Comparison of ENCODE assay signal across 15 cellular contexts in genomic region chr16:14095883-14096551, GRCh38. TPM values are rescaled to one million over a fixed set of nuclear protein-coding genes. Genes with fewer than 3 reads are reported as not detected.
DNase-seq lines count a peak whose midpoint lies in the region; ATAC-seq and TF ChIP-seq lines count a peak whose summit lies in the region.
"Had no signal": no experiment of that assay in that cellular context is flagged by ENCODE, and none has a peak within 500 bp of the region (broad histone marks: within the 10 kb centered on the region; RNA-seq: fewer than 3 reads in every experiment).

No MANE protein-coding gene starts in this region.

- intact Hi-C loops in cardiac septum (cut with DNase I) (no loop called here), colonic mucosa (cut with DNase I) (no loop called here), mucosa of descending colon (cut with DNase I, micrococcal nuclease) (no loop called here)

- peaks cover 4% of the 10 kb centered on the region for H3K36me3 Mint-ChIP-seq in effector memory CD8-positive, alpha-beta T cell (ENCODE audit: insufficient read depth)

- no peaks in the 10 kb centered on the region for H3K9me3 Mint-ChIP-seq in effector memory CD8-positive, alpha-beta T cell
- H3K9me3 Mint-ChIP-seq: naive thymus-derived CD8-positive, alpha-beta T cell had no signal

- no peaks in the 10 kb centered on the region for H3K9me3 ChIP-seq in cardiac muscle cell (ENCODE audit: low read depth)
- H3K9me3 ChIP-seq in colonic mucosa = no peaks in the 10 kb centered on the region
- H3K9me3 ChIP-seq in mucosa of descending colon = no peaks in the 10 kb centered on the region

- no peaks in the 10 kb centered on the region for H3K27me3 Mint-ChIP-seq in effector memory CD8-positive, alpha-beta T cell
- H3K27me3 Mint-ChIP-seq: naive thymus-derived CD8-positive, alpha-beta T cell had no signal

- H3K4me1 ChIP-seq in cardiac muscle cell (ENCODE audit: low read depth) (peaks cover 58% of the 10 kb centered on the region), colonic mucosa (peaks cover 4% of the 10 kb centered on the region), mucosa of descending colon (ENCODE audit: low read depth) (peaks cover 31% of the 10 kb centered on the region)

- no peaks in the 10 kb centered on the region for H3K27me3 ChIP-seq in cardiac muscle cell
- H3K27me3 ChIP-seq in colonic mucosa = no peaks in the 10 kb centered on the region

- H3K36me3 ChIP-seq in cardiac muscle cell (no peaks in the 10 kb centered on the region), colonic mucosa (no peaks in the 10 kb centered on the region), mucosa of descending colon (ENCODE audit: low read depth) (no peaks in the 10 kb centered on the region)

- no peak overlapping the region for H3K4me3 Mint-ChIP-seq in effector memory CD8-positive, alpha-beta T cell
- H3K4me3 Mint-ChIP-seq: naive thymus-derived CD8-positive, alpha-beta T cell had no signal

- H3K4me3 ChIP-seq in cardiac muscle cell (no peak overlapping the region), colonic mucosa (no peak overlapping the region), mucosa of descending colon (no peak overlapping the region)

- peaks cover 13 to 15% of the 10 kb centered on the region in 2 donors for H3K4me1 Mint-ChIP-seq in effector memory CD8-positive, alpha-beta T cell (ENCODE audit: low read depth in 2 of 2)

- ATAC-seq in mucosa of descending colon (peak; percentile 27), GM19463 (IDR thresholded peaks at IDR 0.05; ENCODE audit: unreplicated experiment) (no peak)
- no peak for ATAC-seq in effector memory CD8-positive, alpha-beta T cell (replicated peaks)
- ATAC-seq: naive thymus-derived CD8-positive, alpha-beta T cell had no signal

- H3K27ac ChIP-seq in cardiac muscle cell = peak overlapping the region; percentile 61
- peak overlapping the region; percentile 66 for H3K27ac ChIP-seq in colonic mucosa

- no peak overlapping the region for H3K27ac Mint-ChIP-seq in effector memory CD8-positive, alpha-beta T cell

- DNase-seq in cardiac muscle cell (ENCODE audit: low read depth in 1 of 2, low spot score in 1 of 2) = no peak
- no peak for DNase-seq in cardiac septum (ENCODE audit: low spot score)
- no peak for DNase-seq in colonic mucosa
- DNase-seq in mucosa of descending colon = no peak
- no peak for DNase-seq in NCI-H446 treated with DMSO at 0.1 percent for 48 hours (lab: John Stamatoyannopoulos, UW)
- DNase-seq in nucleus accumbens (lab: John Stamatoyannopoulos, UW) = no peak
- no peak for DNase-seq in effector memory CD8-positive, alpha-beta T cell
- DNase-seq: activated CD4-positive, CD25-positive, alpha-beta regulatory T cell treated with anti-CD3 and anti-CD28 coated beads, Interleukin-2, amount 50 U/mL, for 72 hours; activated naive CD4-positive, alpha-beta T cell treated with anti-CD3 and anti-CD28 coated beads, Interleukin-2, amount 50 U/mL, for 16 hours; activated T-cell treated with anti-CD3 and anti-CD28 coated beads for 4 hours; effector CD8-positive, alpha-beta T cell; naive thymus-derived CD8-positive, alpha-beta T cell; Right ventricle myocardium superior; T-helper 2 cell had no signal

- TF ChIP-seq CTCF in cardiac muscle cell (IDR thresholded peaks at IDR 0.05; ENCODE audit: low read depth, low read length) (no peak), colonic mucosa (IDR thresholded peaks at IDR 0.05) (no peak), mucosa of descending colon (IDR thresholded peaks at IDR 0.05) (no peak)

- H3K9ac ChIP-seq in colonic mucosa (ENCODE audit: low read depth in 2 of 2, low read length in 2 of 2) = no peak overlapping the region

RNA-seq across cellular contexts. Expression of gene MRTFB, which starts 24.9 kb away (rescaled TPM):
- total RNA-seq in cardiac muscle cell (14.2 and 27.9 TPM in 2 replicates), cardiac septum (25.7 TPM), colonic mucosa (10 to 100 TPM; 31.4 to 40.3 TPM), mucosa of descending colon (10 to 100 TPM; 40.0 to 49.9 (median 40.0) TPM)
- 9.4 and 17.8 TPM in 2 replicates for polyA plus RNA-seq in cardiac muscle cell
